In genomic region chr1:40384413-40384762, GRCh38 we compare ENCODE assay signal across 8 cellular contexts. TPM values are rescaled to one million over a fixed set of nuclear protein-coding genes. Genes with fewer than 3 reads are reported as not detected.
DNase-seq lines count a peak whose midpoint lies in the region; ATAC-seq and TF ChIP-seq lines count a peak whose summit lies in the region.

No MANE protein-coding gene starts in this region.

- no peak overlapping the region for H3K4me3 Mint-ChIP-seq in dendritic cell treated with granulocyte-macrophage colony-stimulating factor and Interleukin-4, amounts not matched to agents 40 ng/mL and 50 ng/mL, for 4 days
- peak overlapping the region; percentile 59 for H3K4me3 Mint-ChIP-seq in progenitor cell of endocrine pancreas (ENCODE audit: low read depth)

- no peak for ATAC-seq in HG02610 (IDR thresholded peaks at IDR 0.05; ENCODE audit: unreplicated experiment)

- peaks cover 67% of the 10 kb centered on the region for H3K36me3 Mint-ChIP-seq in dendritic cell treated with granulocyte-macrophage colony-stimulating factor and Interleukin-4, amounts not matched to agents 40 ng/mL and 50 ng/mL, for 4 days (ENCODE audit: low read depth)
- H3K36me3 Mint-ChIP-seq in progenitor cell of endocrine pancreas (ENCODE audit: insufficient read depth), result peaks cover 13% of the 10 kb centered on the region

- no peak for TF ChIP-seq CTCF in GM12865 (IDR thresholded peaks at IDR 0.05; ENCODE audit: insufficient read depth, low read depth, low read length, missing control alignments)
- no peak for TF ChIP-seq CTCF in progenitor cell of endocrine pancreas (IDR thresholded peaks at IDR 0.05; ENCODE audit: unreplicated experiment)

- H3K4me1 Mint-ChIP-seq in dendritic cell treated with granulocyte-macrophage colony-stimulating factor and Interleukin-4, amounts not matched to agents 40 ng/mL and 50 ng/mL, for 4 days (ENCODE audit: low read depth), result peaks cover 81% of the 10 kb centered on the region
- H3K4me1 Mint-ChIP-seq in progenitor cell of endocrine pancreas (ENCODE audit: low read depth), result peaks cover 66% of the 10 kb centered on the region

- DNase-seq in GM12865 (ENCODE audit: low read depth), result peak; percentile 61
- peak; percentile 16 for DNase-seq in NCI-H774 (lab: John Stamatoyannopoulos, UW)
- DNase-seq in progenitor cell of endocrine pancreas (ENCODE audit: low spot score, unreplicated experiment), result no peak
- DNase-seq in effector CD4-positive, alpha-beta T cell, result no peak
- no peak for DNase-seq in islet precursor cell
- DNase-seq in GM19238 (ENCODE audit: insufficient read length, low spot score), result no peak

- H3K4me3 ChIP-seq in GM12865 (ENCODE audit: low read depth, low read length), result peak overlapping the region; percentile 47

- peak overlapping the region; percentile 99 for H3K27ac Mint-ChIP-seq in dendritic cell treated with granulocyte-macrophage colony-stimulating factor and Interleukin-4, amounts not matched to agents 40 ng/mL and 50 ng/mL, for 4 days
- H3K27ac Mint-ChIP-seq in progenitor cell of endocrine pancreas, result peak overlapping the region; percentile 94

- intact Hi-C loops in dendritic cell treated with granulocyte-macrophage colony-stimulating factor and Interleukin-4, amounts not matched to agents 40 ng/mL and 50 ng/mL, for 4 days (cut with micrococcal nuclease), result no loop called here

- H3K9me3 Mint-ChIP-seq in dendritic cell treated with granulocyte-macrophage colony-stimulating factor and Interleukin-4, amounts not matched to agents 40 ng/mL and 50 ng/mL, for 4 days, result no peaks in the 10 kb centered on the region
- H3K9me3 Mint-ChIP-seq in progenitor cell of endocrine pancreas (ENCODE audit: low read depth), result peaks cover 9% of the 10 kb centered on the region

- H3K27me3 Mint-ChIP-seq in dendritic cell treated with granulocyte-macrophage colony-stimulating factor and Interleukin-4, amounts not matched to agents 40 ng/mL and 50 ng/mL, for 4 days, result no peaks in the 10 kb centered on the region
- H3K27me3 Mint-ChIP-seq in progenitor cell of endocrine pancreas, result no peaks in the 10 kb centered on the region

RNA-seq across cellular contexts. Expression of gene SMAP2, which starts 10.9 kb away (rescaled TPM):
- total RNA-seq in progenitor cell of endocrine pancreas, result 27.1 and 30.3 TPM in 2 replicates

Comparison
In these comparisons a context has a peak if more than half of its experiments do, and no peak if none do; other contexts are left out.
1. DNase-seq: peak in GM12865 (single experiment) and NCI-H774 (single experiment); none in progenitor cell of endocrine pancreas (single experiment), effector CD4-positive, alpha-beta T cell (single experiment), islet precursor cell (single experiment) and GM19238 (single experiment).